25 cellular contexts compared by ENCODE assay signal in the genomic region with DNA sequence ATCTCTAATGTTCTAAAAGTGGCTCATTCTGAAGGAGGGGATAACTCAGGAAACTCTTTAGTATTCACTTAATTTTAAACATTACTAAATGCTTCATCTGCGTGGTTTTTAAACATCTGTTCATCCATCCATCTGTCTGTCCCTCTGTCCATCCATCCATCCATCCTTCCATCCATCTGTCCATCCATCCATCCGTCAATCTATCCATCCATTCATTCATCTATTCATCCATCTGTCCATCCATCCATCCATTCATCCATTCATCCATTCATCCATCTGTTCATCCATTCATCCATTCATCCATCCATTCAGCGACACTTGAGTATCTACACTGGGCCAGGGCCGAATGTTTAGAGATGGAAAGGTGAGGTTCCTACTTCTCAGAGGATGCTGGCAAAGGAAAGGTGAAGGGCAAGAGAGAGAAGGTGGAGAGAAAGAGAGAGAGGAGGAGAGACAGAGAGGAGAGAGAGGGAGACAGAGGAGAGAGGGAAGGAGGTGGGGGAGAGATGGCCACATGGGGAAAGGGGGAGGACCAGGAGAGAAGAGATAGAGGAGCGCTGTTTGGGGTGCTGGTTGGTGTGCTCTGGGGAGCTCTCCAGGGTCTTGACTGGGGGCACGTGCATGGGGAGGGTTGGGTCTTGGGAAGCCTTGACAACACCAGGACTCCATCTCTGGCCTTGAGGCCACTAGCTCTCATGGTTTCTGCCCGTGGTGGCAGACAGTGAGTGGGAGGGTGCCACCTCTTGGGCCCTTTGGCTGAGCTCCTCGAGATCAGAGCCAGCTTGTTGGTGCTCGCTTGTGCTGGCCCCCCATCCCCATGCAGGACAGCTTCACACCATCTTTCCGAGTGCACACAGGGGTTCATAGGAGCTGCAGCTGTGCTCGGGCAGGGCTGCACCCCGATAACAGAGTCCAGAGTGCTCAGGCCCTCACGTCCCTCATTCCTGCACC. TPM values are rescaled to one million over a fixed set of nuclear protein-coding genes. Genes with fewer than 3 reads are reported as not detected.
DNase-seq lines count a peak whose midpoint lies in the region; ATAC-seq, FAIRE-seq and TF ChIP-seq lines count a peak whose summit lies in the region.
"Had no signal": no experiment of that assay in that cellular context is flagged by ENCODE, and none has a peak within 500 bp of the region (broad histone marks: within the 10 kb centered on the region; RNA-seq: fewer than 3 reads in every experiment).

No MANE protein-coding gene starts in this region.

- H2BK15ac ChIP-seq in H1 (ENCODE audit: low read length), result 0 out of 2 replicates have a peak overlapping the region, but pooled peaks have one; percentile 29

- no peak overlapping the region for H3K27ac Mint-ChIP-seq in MCF 10A (ENCODE audit: low read depth, unreplicated experiment)
- peak overlapping the region in 6 of 10 donors; percentile 9 to 90 (median 66) for H3K27ac Mint-ChIP-seq in naive thymus-derived CD8-positive, alpha-beta T cell
- H3K27ac Mint-ChIP-seq: activated naive CD4-positive, alpha-beta T cell treated with anti-CD3 and anti-CD28 coated beads for 36 hours; immature natural killer cell had no signal

- H3K23me2 ChIP-seq in H1 (ENCODE audit: low read depth, low read length), result peaks cover 4% of the 10 kb centered on the region; the same call in 1 of the 2 replicates

- H2BK12ac ChIP-seq in H1 (ENCODE audit: low read depth, low read length), result no peak overlapping the region

- H4K91ac ChIP-seq in H1 (replicated peaks; ENCODE audit: insufficient read length, low read length), result no peak overlapping the region

- DNase-seq in breast epithelium (ENCODE audit: low spot score in 2 of 2), result no peak
- DNase-seq in MCF 10A (ENCODE audit: unreplicated experiment), result no peak
- no peak for DNase-seq in H1 (ENCODE audit: low read depth in 1 of 2, low spot score in 2 of 2)
- DNase-seq in naive thymus-derived CD8-positive, alpha-beta T cell, result no peak
- DNase-seq in suprapubic skin (ENCODE audit: low spot score in 2 of 2), result no peak
- DNase-seq in MG63, result no peak
- DNase-seq in HEK293T (ENCODE audit: extremely low spot score), result no peak
- no peak for DNase-seq in Karpas-422
- DNase-seq: 8988T; activated CD4-positive, alpha-beta T cell treated with anti-CD3 and anti-CD28 coated beads, Interleukin-2, amount 10 ng/mL, durations not matched to agents 7 days and 5 days; activated naive CD4-positive, alpha-beta T cell treated with anti-CD3 and anti-CD28 coated beads for 36 hours; anterior cingulate cortex; hippocampal formation; immature natural killer cell; NCI-H1092; NCI-H345; NCI-H748 treated with DMSO at 0.1 percent for 48 hours; WERI-Rb-1 had no signal

- WGBS in H1 (ENCODE audit: extremely low coverage in 1 of 2, insufficient coverage in 1 of 2, insufficient read length in 1 of 2, insufficient replicate concordance in 2 of 2, low coverage in 1 of 2, low lambda C conversion rate in 2 of 2, missing lambda C conversion rate in 1 of 2), 2 experiments, result 84% methylated on average over 13 of the region's 13 CpGs; no CpG with 5 or more reads in 1 of the 2 experiments
- 84% methylated on average over 12 of the region's 13 CpGs for WGBS in suprapubic skin

- H3K36me3 ChIP-seq in breast epithelium (no peaks in the 10 kb centered on the region), H1 (ENCODE audit: control insufficient read depth in 2 of 4, insufficient read depth in 4 of 4, low read length in 3 of 4) (no peaks in the 10 kb centered on the region), suprapubic skin (no peaks in the 10 kb centered on the region), MG63 (no peaks in the 10 kb centered on the region), Karpas-422 (ENCODE audit: insufficient read depth, low read length) (no peaks in the 10 kb centered on the region)
- H3K36me3 ChIP-seq: cardiac muscle cell, sigmoid colon, WERI-Rb-1 had no signal

- no peak overlapping the region for H3K4me3 Mint-ChIP-seq in MCF 10A (ENCODE audit: unreplicated experiment)
- peak overlapping the region in 1 of 10 donors; percentile 2 for H3K4me3 Mint-ChIP-seq in naive thymus-derived CD8-positive, alpha-beta T cell
- H3K4me3 Mint-ChIP-seq: activated CD4-positive, alpha-beta T cell treated with anti-CD3 and anti-CD28 coated beads, Interleukin-2, amount 10 ng/mL, durations not matched to agents 7 days and 5 days; activated naive CD4-positive, alpha-beta T cell treated with anti-CD3 and anti-CD28 coated beads for 36 hours; immature natural killer cell; nephron had no signal

- BruUV-seq in MCF 10A (replicated peaks; lab: Mats Ljungman, UMichigan), result no TSS peak

- no peak overlapping the region for H2BK5ac ChIP-seq in H1 (ENCODE audit: low read depth, low read length)

- no peaks in the 10 kb centered on the region for H3K27me3 ChIP-seq in breast epithelium
- H3K27me3 ChIP-seq in H1 (replicated peaks in 1 of 4; ENCODE audit: control insufficient read depth in 3 of 4, extremely low read depth in 1 of 4, insufficient read depth in 3 of 4, low read length in 3 of 4), result no peaks in the 10 kb centered on the region
- H3K27me3 ChIP-seq in suprapubic skin, result no peaks in the 10 kb centered on the region
- H3K27me3 ChIP-seq in MG63, result no peaks in the 10 kb centered on the region
- H3K27me3 ChIP-seq in Karpas-422 (ENCODE audit: low read length), result no peaks in the 10 kb centered on the region
- H3K27me3 ChIP-seq: cardiac muscle cell, sigmoid colon had no signal

- H3K4ac ChIP-seq in H1 (replicated peaks; ENCODE audit: insufficient read length, low read depth, low read length), result no peak overlapping the region

- no peaks in the 10 kb centered on the region for H3K9me3 ChIP-seq in breast epithelium
- no peaks in the 10 kb centered on the region for H3K9me3 ChIP-seq in H1 (ENCODE audit: insufficient read depth in 2 of 2, low read depth in 1 of 2, low read length in 1 of 2)
- no peaks in the 10 kb centered on the region for H3K9me3 ChIP-seq in suprapubic skin
- H3K9me3 ChIP-seq in MG63, result no peaks in the 10 kb centered on the region
- H3K9me3 ChIP-seq in Karpas-422 (ENCODE audit: low read length), result no peaks in the 10 kb centered on the region
- H3K9me3 ChIP-seq: sigmoid colon had no signal

- H3K9me3 Mint-ChIP-seq in MCF 10A (ENCODE audit: unreplicated experiment), result no peaks in the 10 kb centered on the region
- H3K9me3 Mint-ChIP-seq in naive thymus-derived CD8-positive, alpha-beta T cell, result no peaks in the 10 kb centered on the region
- H3K9me3 Mint-ChIP-seq: activated CD4-positive, alpha-beta T cell treated with anti-CD3 and anti-CD28 coated beads, Interleukin-2, amount 10 ng/mL, durations not matched to agents 7 days and 5 days; activated naive CD4-positive, alpha-beta T cell treated with anti-CD3 and anti-CD28 coated beads for 36 hours; immature natural killer cell; nephron had no signal

- intact Hi-C loops in breast epithelium (cut with DNase I; ENCODE audit: low total_unique reads) (no loop called here), MCF 10A (cut with micrococcal nuclease) (no loop called here)

- no peak overlapping the region for H3K18ac ChIP-seq in H1 (ENCODE audit: extremely low read depth, low read length)

- no peak overlapping the region for H3K56ac ChIP-seq in H1 (replicated peaks; ENCODE audit: insufficient read length, low read depth, low read length)

- no peak overlapping the region for H4K8ac ChIP-seq in H1 (ENCODE audit: extremely low read depth, insufficient read depth, low read length)

- no peak for TF ChIP-seq RAD21 in H1 (IDR thresholded peaks at IDR 0.05 in 1 of 2, conservative IDR thresholded peaks at IDR 0.05 in 1 of 2; ENCODE audit: low read depth in 2 of 2, low read length in 2 of 2)

- no peaks in the 10 kb centered on the region for H3K79me1 ChIP-seq in H1 (ENCODE audit: low read depth, low read length)

- CTCF ChIA-PET in MCF 10A (lab: Yijun Ruan, JAX) (interaction anchor here (0.6 kb wide), 1 partner anchor 14 kb away, joined by 3 read pairs; no protein-coding TSS in a partner anchor), H1 (lab: Charles Lee; ENCODE audit: partially characterized antibody) (interaction anchor here (0.8 to 3.2 kb wide), 8 partner anchors 12 to 119 kb away, joined by 3 to 10 read pairs (median 3); no protein-coding TSS in a partner anchor), HEK293T (lab: Yijun Ruan, JAX) (interaction anchor here (0.6 kb wide), 1 partner anchor 15 kb away, joined by 3 read pairs; no protein-coding TSS in a partner anchor)

- H2AFZ ChIP-seq in H1 (ENCODE audit: low read length) (no peak overlapping the region), Karpas-422 (ENCODE audit: low read length) (no peak overlapping the region)

- H2BK120ac ChIP-seq in H1 (replicated peaks; ENCODE audit: low read depth, low read length), result no peak overlapping the region

- no peaks in the 10 kb centered on the region for H3K36me3 Mint-ChIP-seq in MCF 10A (ENCODE audit: insufficient read depth, unreplicated experiment)
- peaks cover 0 to 8% (median 0%) of the 10 kb centered on the region in 3 donors for H3K36me3 Mint-ChIP-seq in naive thymus-derived CD8-positive, alpha-beta T cell

- TF ChIP-seq CTCF in breast epithelium (IDR thresholded peaks at IDR 0.05) (no peak), MCF 10A (IDR thresholded peaks at IDR 0.05; ENCODE audit: unreplicated experiment) (no peak), H1 (IDR thresholded peaks at IDR 0.05; ENCODE audit: control extremely low read depth in 1 of 3, insufficient read depth in 1 of 3, low read depth in 1 of 3, low read length in 3 of 3) (no peak), suprapubic skin (IDR thresholded peaks at IDR 0.05) (no peak)

- no peak for FAIRE-seq in H1 (lab: Jason Lieb, UNC)

- TF ChIP-seq EP300 in H1 (IDR thresholded peaks at IDR 0.05; ENCODE audit: borderline replicate concordance in 1 of 2, low read depth in 2 of 2, low read length in 2 of 2) (no peak), suprapubic skin (IDR thresholded peaks at IDR 0.05) (no peak)

- H2BK20ac ChIP-seq in H1 (ENCODE audit: low read length), result no peak overlapping the region

- no peak overlapping the region for H3K23ac ChIP-seq in H1 (ENCODE audit: insufficient read length)

- H3K4me3 ChIP-seq in breast epithelium (no peak overlapping the region), H1 (ENCODE audit: extremely low read depth in 1 of 4, insufficient read depth in 2 of 4, low read depth in 3 of 4, low read length in 4 of 4) (no peak overlapping the region), suprapubic skin (no peak overlapping the region), MG63 (no peak overlapping the region), Karpas-422 (ENCODE audit: low read length) (no peak overlapping the region)
- H3K4me3 ChIP-seq: cardiac muscle cell, sigmoid colon, SK-N-MC had no signal

- ATAC-seq in naive thymus-derived CD8-positive, alpha-beta T cell, result no peak

- H3K4me1 ChIP-seq in breast epithelium (peaks cover 9 to 14% of the 10 kb centered on the region in 2 donors), H1 (replicated peaks in 1 of 4; ENCODE audit: control insufficient read depth in 3 of 4, insufficient read depth in 4 of 4, low read length in 3 of 4) (peaks cover 0 to 4% (median 3%) of the 10 kb centered on the region in 4 experiments; a peak in 3 of 7 replicates), suprapubic skin (peaks cover 32% of the 10 kb centered on the region), Karpas-422 (ENCODE audit: low read length) (no peaks in the 10 kb centered on the region)

- H3K79me2 ChIP-seq in H1 (ENCODE audit: control insufficient read depth in 1 of 2, insufficient read depth in 2 of 2, low read length in 2 of 2) (no peaks in the 10 kb centered on the region), Karpas-422 (ENCODE audit: low read length) (no peaks in the 10 kb centered on the region)

- H3K9me2 ChIP-seq in Karpas-422 (replicated peaks; ENCODE audit: insufficient read depth, low read length), result no peaks in the 10 kb centered on the region

- no peak overlapping the region for H3K14ac ChIP-seq in H1 (ENCODE audit: insufficient read length)

- H3K4me2 ChIP-seq in H1 (ENCODE audit: insufficient read depth in 1 of 2, low read depth in 2 of 2, low read length in 2 of 2), result no peak overlapping the region
- no peak overlapping the region for H3K4me2 ChIP-seq in Karpas-422 (ENCODE audit: low read depth, low read length, poor library complexity, severe bottlenecking)

- H4K20me1 ChIP-seq in H1 (replicated peaks in 1 of 2; ENCODE audit: control insufficient read depth in 1 of 2, insufficient read depth in 2 of 2, low read length in 2 of 2), result no peaks in the 10 kb centered on the region
- H4K20me1 ChIP-seq in Karpas-422 (ENCODE audit: insufficient read depth, low read depth, low read length), result no peaks in the 10 kb centered on the region

- H3K27me3 Mint-ChIP-seq in MCF 10A (ENCODE audit: insufficient read depth, unreplicated experiment), result no peaks in the 10 kb centered on the region
- no peaks in the 10 kb centered on the region for H3K27me3 Mint-ChIP-seq in naive thymus-derived CD8-positive, alpha-beta T cell
- H3K27me3 Mint-ChIP-seq: activated CD4-positive, alpha-beta T cell treated with anti-CD3 and anti-CD28 coated beads, Interleukin-2, amount 10 ng/mL, durations not matched to agents 7 days and 5 days had no signal

- H4K5ac ChIP-seq in H1 (ENCODE audit: insufficient read length, low read depth, low read length), result no peak overlapping the region

- no peak for TF ChIP-seq POLR2A in breast epithelium (IDR thresholded peaks at IDR 0.05)
- no peak for TF ChIP-seq POLR2A in H1 (IDR thresholded peaks at IDR 0.05; ENCODE audit: control extremely low read depth in 1 of 2, low read depth in 2 of 2, low read length in 2 of 2)
- no peak for TF ChIP-seq POLR2A in suprapubic skin (IDR thresholded peaks at IDR 0.05)

- peak overlapping the region; percentile 70 to 78 for H3K27ac ChIP-seq in breast epithelium
- H3K27ac ChIP-seq in H1 (ENCODE audit: low read depth, low read length), result no peak overlapping the region
- H3K27ac ChIP-seq in suprapubic skin, result peak overlapping the region; percentile 69
- no peak overlapping the region for H3K27ac ChIP-seq in Karpas-422 (ENCODE audit: low read length)
- H3K27ac ChIP-seq: cardiac muscle cell, WERI-Rb-1 had no signal

- POLR2A ChIA-PET in MCF 10A (lab: Yijun Ruan, JAX) (no interaction called here), H1 (lab: Charles Lee; ENCODE audit: partially characterized antibody) (interaction anchor here (2.0 kb wide), 1 partner anchor 10 kb away, joined by 4 read pairs; no protein-coding TSS in a partner anchor), HEK293T (lab: Yijun Ruan, JAX) (no interaction called here)
- POLR2A ChIA-PET in naive thymus-derived CD8-positive, alpha-beta T cell (lab: Charles Lee), result interaction anchor here (1.0 kb wide), 1 partner anchor 119 kb away, joined by 3 read pairs; no protein-coding TSS in a partner anchor

- no peak overlapping the region for H3K9ac ChIP-seq in H1 (replicated peaks in 1 of 4; ENCODE audit: extremely low read depth in 1 of 4, low read depth in 3 of 4, low read length in 3 of 4)
- H3K9ac ChIP-seq in Karpas-422 (ENCODE audit: low read length), result no peak overlapping the region

- no peak overlapping the region for H2AK5ac ChIP-seq in H1 (ENCODE audit: low read depth, low read length)

- H3K4me1 Mint-ChIP-seq in MCF 10A (ENCODE audit: insufficient read depth, unreplicated experiment), result peaks cover 15% of the 10 kb centered on the region
- peaks cover 30 to 61% (median 48%) of the 10 kb centered on the region in 4 donors for H3K4me1 Mint-ChIP-seq in naive thymus-derived CD8-positive, alpha-beta T cell

RNA-seq across cellular contexts. Expression of gene ABCG1, which starts 45.6 kb away (rescaled TPM):
- total RNA-seq in breast epithelium, result 10 to 100 TPM; 10.6 to 26.2 (median 23.7) TPM
- 25.5 and 28.7 TPM in 2 replicates for total RNA-seq in MCF 10A (2022)
- 4.0 TPM in 2 replicates for total RNA-seq in H1 (2021; fragmentation: NEBNext Ultra II Directional; extraction: Animal tissue kit (Norgen Biotek cat#: 25700))
- 2.1 and 3.8 TPM in 2 replicates for polyA plus RNA-seq in H1 (2011; rRNA removed)
- 2.6 TPM for polyA plus RNA-seq in H1 (2011; cell fraction: cytosol; rRNA removed)
- polyA plus RNA-seq in H1 (2011; cell fraction: nucleus; rRNA removed), result 5.8 TPM
- polyA plus RNA-seq in H1 (2012, experiment 1 of 2), result 1.7 to 2.7 TPM (median 2.3 TPM) in 4 replicates
- polyA plus RNA-seq in H1 (2012, experiment 2 of 2), result 2.4 TPM
- polyA plus RNA-seq in H1 (2013, experiment 1 of 2), result 1.4 TPM
- 1.3 TPM for polyA plus RNA-seq in H1 (2013, experiment 2 of 2)
- polyA minus RNA-seq in H1 (2011; rRNA and poly(A)+ RNA removed), result 3.7 and 4.0 TPM in 2 replicates
- 2.9 TPM for polyA minus RNA-seq in H1 (2011; cell fraction: cytosol; rRNA and poly(A)+ RNA removed)
- polyA minus RNA-seq in H1 (2011; cell fraction: nucleus; rRNA and poly(A)+ RNA removed), result 3.6 TPM
- 1 to 10 TPM in 1 of 2 experiments, under 1 TPM in 1; 0.93 to 1.4 TPM for total RNA-seq in naive thymus-derived CD8-positive, alpha-beta T cell
- polyA plus RNA-seq in naive thymus-derived CD8-positive, alpha-beta T cell, result 10 to 100 TPM; 11.2 to 17.5 (median 11.9) TPM
- 10 to 100 TPM; 32.0 to 54.0 (median 35.2) TPM for total RNA-seq in suprapubic skin
- 0.82 and 1.9 TPM in 2 replicates for total RNA-seq in MG63 (2014; rRNA removed; shearing (Covaris generic); ENCODE audit: low replicate concordance)
- not detected in 2 replicates for total RNA-seq in Karpas-422 (2014; rRNA removed; shearing (Covaris generic); ENCODE audit: low replicate concordance)
- total RNA-seq: RPMI7951 had no signal

RNA-seq across cellular contexts. Expression of gene TFF3, which starts 50.7 kb away (rescaled TPM):
- total RNA-seq in breast epithelium, result 100 to 1,000 TPM in 1 of 3 donors, 10 to 100 TPM in 1, under 1 TPM in 1; 0.96 to 108 (median 11.4) TPM
- total RNA-seq in MCF 10A (2022), result not detected in 2 replicates
- total RNA-seq in H1 (2021; fragmentation: NEBNext Ultra II Directional; extraction: Animal tissue kit (Norgen Biotek cat#: 25700)), result 1.7 TPM in 1 of 2 replicates, not detected in the other
- polyA plus RNA-seq in H1 (2011; rRNA removed), result 4.1 and 6.7 TPM in 2 replicates
- polyA plus RNA-seq in H1 (2011; cell fraction: cytosol; rRNA removed), result 2.8 TPM
- polyA plus RNA-seq in H1 (2011; cell fraction: nucleus; rRNA removed), result 2.2 TPM
- 1.2 to 4.3 TPM (median 2.0 TPM) in 4 replicates for polyA plus RNA-seq in H1 (2012, experiment 1 of 2)
- 8.3 TPM for polyA plus RNA-seq in H1 (2012, experiment 2 of 2)
- 2.6 TPM for polyA plus RNA-seq in H1 (2013, experiment 1 of 2)
- polyA plus RNA-seq in H1 (2013, experiment 2 of 2), result 2.0 TPM
- 0.41 TPM in 1 of 2 replicates, not detected in the other for polyA minus RNA-seq in H1 (2011; rRNA and poly(A)+ RNA removed)
- not detected for polyA minus RNA-seq in H1 (2011; cell fraction: cytosol; rRNA and poly(A)+ RNA removed)
- polyA minus RNA-seq in H1 (2011; cell fraction: nucleus; rRNA and poly(A)+ RNA removed), result not detected
- total RNA-seq in naive thymus-derived CD8-positive, alpha-beta T cell, result not detected
- not detected for polyA plus RNA-seq in naive thymus-derived CD8-positive, alpha-beta T cell
- 1 to 10 TPM in 3 of 4 donors, not detected in 1; 1.9 to 8.0 (median 5.5) TPM for total RNA-seq in suprapubic skin
- not detected in 2 replicates for total RNA-seq in MG63 (2014; rRNA removed; shearing (Covaris generic); ENCODE audit: low replicate concordance)
- total RNA-seq in Karpas-422 (2014; rRNA removed; shearing (Covaris generic); ENCODE audit: low replicate concordance), result not detected in 2 replicates
- total RNA-seq: activated CD4-positive, alpha-beta T cell treated with anti-CD3 and anti-CD28 coated beads, Interleukin-2, amount 10 ng/mL, durations not matched to agents 7 days and 5 days; activated naive CD4-positive, alpha-beta T cell treated with anti-CD3 and anti-CD28 coated beads for 36 hours; cardiac muscle cell; mononuclear cell; T-helper 2 cell treated with Interferon-gamma antibody and Interleukin-4, amounts not matched to agents 100 ng/mL and 5 ng/mL, for 36 hours had no signal
- polyA plus RNA-seq: immature natural killer cell had no signal

Comparison
In these comparisons a context has a peak if more than half of its experiments do, and no peak if none do; other contexts are left out.
1. H3K27ac ChIP-seq: peak in breast epithelium (2 of 2) and suprapubic skin (single experiment); none in H1 (single experiment) and Karpas-422 (single experiment).
2. POLR2A ChIA-PET loops: an anchor here in H1 (2.0 kb wide) and naive thymus-derived CD8-positive, alpha-beta T cell (1.0 kb wide); none called in MCF 10A and HEK293T.